8 cellular contexts compared by ENCODE assay signal in the genomic region with DNA sequence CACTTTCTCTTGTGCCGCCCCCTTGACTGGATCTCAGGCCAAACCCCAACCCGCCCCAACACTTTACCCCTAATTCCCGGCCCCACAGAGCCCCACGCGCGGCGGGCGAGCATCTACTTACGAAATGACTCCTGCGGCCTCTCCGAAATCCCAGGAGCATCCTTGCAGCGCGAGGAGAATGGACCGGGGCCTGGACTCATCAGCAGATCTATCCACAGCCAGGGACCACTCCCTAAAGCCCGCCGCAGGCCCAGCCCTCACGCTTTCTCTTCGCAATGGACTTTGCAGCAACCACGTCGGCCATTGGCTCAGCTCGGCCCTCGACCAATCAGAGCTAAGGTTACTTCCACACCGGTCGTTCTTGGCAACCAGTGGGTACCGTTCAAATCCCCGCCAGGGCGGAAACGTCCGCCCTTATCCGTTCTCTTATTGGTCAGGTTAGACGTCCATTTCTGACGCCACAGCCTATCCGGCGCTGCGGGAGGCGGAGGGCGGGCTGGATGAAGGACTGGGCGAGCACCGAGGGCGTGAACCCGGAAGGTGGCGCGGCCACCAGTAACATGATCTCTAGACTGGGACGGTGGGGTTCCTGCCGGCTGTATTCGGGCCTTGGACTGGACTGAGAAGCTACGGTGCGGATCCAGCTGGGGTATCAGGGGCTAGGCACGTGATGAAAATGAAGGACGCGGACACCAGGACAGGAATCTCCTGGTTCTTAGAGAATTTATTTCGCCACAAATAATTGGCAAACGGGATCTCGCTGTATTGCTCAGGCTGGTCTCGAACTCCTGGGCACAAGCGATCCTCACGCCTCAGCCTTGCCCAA. TPM values are rescaled to one million over a fixed set of nuclear protein-coding genes. Genes with fewer than 3 reads are reported as not detected.
A peak's percentile ranks its signal among the peaks of the same experiment; 100 is the strongest.
DNase-seq lines count a peak whose midpoint lies in the region; ATAC-seq and TF ChIP-seq lines count a peak whose summit lies in the region.

A gene (minus strand): TSS at position 244 of the 826 bp plus-strand sequence. CDS start 84 bp downstream, at position 160.
A gene with protein sequence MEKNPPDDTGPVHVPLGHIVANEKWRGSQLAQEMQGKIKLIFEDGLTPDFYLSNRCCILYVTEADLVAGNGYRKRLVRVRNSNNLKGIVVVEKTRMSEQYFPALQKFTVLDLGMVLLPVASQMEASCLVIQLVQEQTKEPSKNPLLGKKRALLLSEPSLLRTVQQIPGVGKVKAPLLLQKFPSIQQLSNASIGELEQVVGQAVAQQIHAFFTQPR (plus strand): TSS at position 528 of the 826 bp plus-strand sequence. CDS start 955 bp downstream, outside the sequence.

- no peaks in the 10 kb centered on the region for H3K9me2 ChIP-seq in neural cell (ENCODE audit: insufficient read depth, low read length)

- peak within 1 kb of the TSS; percentile 74 to 98 (median 92) for H3K27ac Mint-ChIP-seq in H9
- peak within 1 kb of the TSS; percentile 97 to 98 for H3K27ac Mint-ChIP-seq in stimulated activated naive CD8-positive, alpha-beta T cell treated with anti-CD3 and anti-CD28 coated beads, Interleukin-15, amount 100 ng/mL, for 72 hours

- no peak within 1 kb of the TSS for H2BK15ac ChIP-seq in H9 (ENCODE audit: low read depth, low read length)

- H3K4me2 ChIP-seq in H9 (ENCODE audit: insufficient read depth, insufficient read length, low read length), result peak within 1 kb of the TSS; percentile 90
- peak within 1 kb of the TSS; percentile 84 for H3K4me2 ChIP-seq in neural cell (ENCODE audit: low read length)

- peak within 1 kb of the TSS; percentile 49 for H3K18ac ChIP-seq in H9 (ENCODE audit: insufficient read length, low read depth, low read length)

- peaks cover 5 to 35% (median 15%) of the 10 kb centered on the region in 3 experiments; a peak in 6 of 7 replicates for H3K36me3 Mint-ChIP-seq in H9 (ENCODE audit: insufficient read depth in 1 of 3, low read depth in 3 of 3)

- H3K4me3 ChIP-seq in foreskin fibroblast (ENCODE audit: low read depth in 1 of 2, low read length in 2 of 2) (peak within 1 kb of the TSS; percentile 68 to 87), neural cell (ENCODE audit: low read length) (peak within 1 kb of the TSS; percentile 84)

- TF ChIP-seq POLR2A in Raji (IDR thresholded peaks at IDR 0.05; ENCODE audit: insufficient read depth, low read depth, low read length), result peak; percentile 89

- no peak within 1 kb of the TSS for H3K56ac ChIP-seq in H9 (ENCODE audit: insufficient read length, low read depth, low read length)

- peak; percentile 99 for ATAC-seq in stimulated activated naive CD8-positive, alpha-beta T cell treated with anti-CD3 and anti-CD28 coated beads, Interleukin-15, amount 100 ng/mL, for 72 hours

- H3K4me1 ChIP-seq in ES-I3 (ENCODE audit: insufficient read depth, low read length) (no peaks in the 10 kb centered on the region), H9 (ENCODE audit: insufficient read depth, low read length) (no peaks in the 10 kb centered on the region)

- peaks cover 5 to 6% of the 10 kb centered on the region in 2 experiments for H3K4me1 Mint-ChIP-seq in H9
- peaks cover 20% of the 10 kb centered on the region for H3K4me1 Mint-ChIP-seq in stimulated activated naive CD8-positive, alpha-beta T cell treated with anti-CD3 and anti-CD28 coated beads, Interleukin-15, amount 100 ng/mL, for 72 hours

- H3K14ac ChIP-seq in H9 (ENCODE audit: insufficient read depth, low read length), result peak within 1 kb of the TSS; percentile 27; the same call in 1 of the 2 replicates

- TF ChIP-seq EP300 in neural cell (conservative IDR thresholded peaks at IDR 0.05; ENCODE audit: poor library complexity, severe bottlenecking), result peak; percentile 40

- no peak within 1 kb of the TSS for H4K91ac ChIP-seq in H9 (ENCODE audit: insufficient read length, low read depth, low read length)

- H2BK120ac ChIP-seq in H9 (ENCODE audit: low read depth, low read length, poor library complexity, severe bottlenecking), result no peak within 1 kb of the TSS

- no peaks in the 10 kb centered on the region for H3K79me1 ChIP-seq in H9 (ENCODE audit: insufficient read depth, low read depth, low read length, poor library complexity, severe bottlenecking)

- WGBS in H9 (ENCODE audit: extremely low coverage, insufficient read length, low lambda C conversion rate), result no CpG with 5 or more reads among the region's 57 CpGs

- H3K23me2 ChIP-seq in H9 (ENCODE audit: insufficient read length, low read depth, low read length, poor library complexity, severe bottlenecking), result peaks cover 3% of the 10 kb centered on the region

- no peak within 1 kb of the TSS for H2BK5ac ChIP-seq in H9 (ENCODE audit: insufficient read length, low read length)

- H4K5ac ChIP-seq in H9 (ENCODE audit: insufficient read length, low read depth, low read length), result no peak within 1 kb of the TSS

- H3K9me3 ChIP-seq in ES-I3 (ENCODE audit: control insufficient read depth, insufficient read depth, low read length) (no peaks in the 10 kb centered on the region), H9 (ENCODE audit: control insufficient read depth, low read depth, low read length) (no peaks in the 10 kb centered on the region), neural cell (ENCODE audit: low read length) (no peaks in the 10 kb centered on the region)

- H3K36me3 ChIP-seq in ES-I3 (ENCODE audit: insufficient read depth, low read length) (no peaks in the 10 kb centered on the region), neural cell (ENCODE audit: insufficient read depth, low read length) (no peaks in the 10 kb centered on the region)

- no peaks in the 10 kb centered on the region for H3F3A ChIP-seq in neural cell (ENCODE audit: insufficient read depth, low read length, poor library complexity, severe bottlenecking)

- peak within 1 kb of the TSS; percentile 53 for H2AFZ ChIP-seq in H9 (ENCODE audit: low read length)
- peak within 1 kb of the TSS; percentile 75 for H2AFZ ChIP-seq in neural cell (ENCODE audit: low read depth, low read length)

- H3K27me3 ChIP-seq in H9 (ENCODE audit: insufficient read depth, low read length), result no peaks in the 10 kb centered on the region
- no peaks in the 10 kb centered on the region for H3K27me3 ChIP-seq in neural cell (ENCODE audit: insufficient read depth, low read depth, low read length)

- H3K79me2 ChIP-seq in H9 (ENCODE audit: insufficient read depth, low read length), result peaks cover 3% of the 10 kb centered on the region; the same call in 1 of the 2 replicates
- H3K79me2 ChIP-seq in neural cell (replicated peaks; ENCODE audit: insufficient read depth, low read length), result peaks cover 17% of the 10 kb centered on the region

- no peak within 1 kb of the TSS for H2AK5ac ChIP-seq in H9 (ENCODE audit: insufficient read length, low read length)

- no peak within 1 kb of the TSS for H2BK12ac ChIP-seq in H9 (ENCODE audit: insufficient read length, low read depth, low read length)

- H3K9ac ChIP-seq in ES-I3 (ENCODE audit: low read depth, low read length), result peak within 1 kb of the TSS; percentile 67
- peak within 1 kb of the TSS; percentile 60 for H3K9ac ChIP-seq in H9 (ENCODE audit: extremely low read depth, insufficient read length, low read length)
- H3K9ac ChIP-seq in neural cell (ENCODE audit: low read length), result peak within 1 kb of the TSS; percentile 69

- no peaks in the 10 kb centered on the region; a peak in 1 of 5 replicates for H3K9me3 Mint-ChIP-seq in H9
- H3K9me3 Mint-ChIP-seq in stimulated activated naive CD8-positive, alpha-beta T cell treated with anti-CD3 and anti-CD28 coated beads, Interleukin-15, amount 100 ng/mL, for 72 hours, result no peaks in the 10 kb centered on the region

- no peak within 1 kb of the TSS for H4K8ac ChIP-seq in H9 (replicated peaks; ENCODE audit: insufficient read length, low read depth, low read length)

- H3K23ac ChIP-seq in H9 (ENCODE audit: insufficient read length, low read depth, low read length), result no peak within 1 kb of the TSS

- H3K27ac ChIP-seq in H9 (ENCODE audit: insufficient read length, low read depth, low read length) (no peak within 1 kb of the TSS), neural cell (ENCODE audit: low read length) (peak within 1 kb of the TSS; percentile 40)

- no peak for TF ChIP-seq RAD21 in neural cell (conservative IDR thresholded peaks at IDR 0.05)

- H4K20me1 ChIP-seq in H9 (ENCODE audit: control insufficient read depth, insufficient read depth, insufficient read length) (no peaks in the 10 kb centered on the region), neural cell (ENCODE audit: insufficient read depth) (no peaks in the 10 kb centered on the region)

- no peak within 1 kb of the TSS for H3T11ph ChIP-seq in H9 (ENCODE audit: low read length)

- TF ChIP-seq CTCF in H9 (conservative IDR thresholded peaks at IDR 0.05), result no peak
- no peak for TF ChIP-seq CTCF in foreskin fibroblast (IDR thresholded peaks at IDR 0.05; ENCODE audit: low read depth, low read length)
- TF ChIP-seq CTCF in neural cell (IDR thresholded peaks at IDR 0.05; ENCODE audit: poor library complexity, severe bottlenecking), result peak; percentile 51

- peak within 1 kb of the TSS; percentile 99 for H3K4me3 Mint-ChIP-seq in H9
- peak within 1 kb of the TSS; percentile 99 for H3K4me3 Mint-ChIP-seq in stimulated activated naive CD8-positive, alpha-beta T cell treated with anti-CD3 and anti-CD28 coated beads, Interleukin-15, amount 100 ng/mL, for 72 hours

- DNase-seq in H9 (peak; percentile 99), M059J (ENCODE audit: low read depth) (peak; percentile 98), foreskin fibroblast (peak; percentile 99 to 100)
- DNase-seq in activated effector memory CD4-positive, alpha-beta T cell treated with anti-CD3 and anti-CD28 coated beads, Interleukin-2, amount 50 U/mL, for 16 hours, result peak; percentile 99
- peak; percentile 96 to 99 for DNase-seq in stimulated activated naive CD8-positive, alpha-beta T cell treated with anti-CD3 and anti-CD28 coated beads, Interleukin-15, amount 100 ng/mL, for 72 hours

- H2BK20ac ChIP-seq in H9 (ENCODE audit: low read depth, low read length, poor library complexity, severe bottlenecking), result no peak within 1 kb of the TSS

- no peak within 1 kb of the TSS for H3K4ac ChIP-seq in H9 (ENCODE audit: low read depth, low read length)

- no peaks in the 10 kb centered on the region for H3K27me3 Mint-ChIP-seq in H9 (ENCODE audit: low read depth)
- no peaks in the 10 kb centered on the region for H3K27me3 Mint-ChIP-seq in stimulated activated naive CD8-positive, alpha-beta T cell treated with anti-CD3 and anti-CD28 coated beads, Interleukin-15, amount 100 ng/mL, for 72 hours

TF ChIP-seq in neural cell, 6 proteins besides CTCF, POLR2A, EP300 and RAD21 (continues in another document):
- TF ChIP-seq TAF1 (IDR thresholded peaks at IDR 0.05; ENCODE audit: low read depth) (no peak), POLR2AphosphoS5 (IDR thresholded peaks at IDR 0.05) (peak; percentile 63), EZH2 (IDR thresholded peaks at IDR 0.05; ENCODE audit: borderline replicate concordance, insufficient read depth, low read length, poor library complexity, severe bottlenecking) (no peak)

RNA-seq across cellular contexts. Expression of the first gene that starts in this region (rescaled TPM):
- total RNA-seq in H9 (2021), result 21.4 and 22.1 TPM in 2 replicates
- 20.7 and 36.2 TPM in 2 replicates for total RNA-seq in M059J (2014; rRNA removed; shearing (Covaris generic))
- 21.5 and 24.1 TPM in 2 replicates for polyA plus RNA-seq in neural cell
- polyA minus RNA-seq in neural cell, result 23.7 and 23.9 TPM in 2 replicates

RNA-seq across cellular contexts. Expression of the second gene that starts in this region (rescaled TPM):
- total RNA-seq in H9 (2021), result 6.0 and 7.2 TPM in 2 replicates
- 11.6 and 12.1 TPM in 2 replicates for total RNA-seq in M059J (2014; rRNA removed; shearing (Covaris generic))
- 3.9 and 4.5 TPM in 2 replicates for polyA plus RNA-seq in neural cell
- 1.9 and 2.7 TPM in 2 replicates for polyA minus RNA-seq in neural cell
